21 cellular contexts compared by ENCODE assay signal in genomic region chr10:89915021-89915420, GRCh38.
"Had no signal": no experiment of that assay in that cellular context is flagged by ENCODE, and none has a peak within 500 bp of the region (broad histone marks: within the 10 kb centered on the region; RNA-seq: fewer than 3 reads in every experiment).

No MANE protein-coding gene starts in this region.

- H3K27ac ChIP-seq: colonic mucosa, esophagus squamous epithelium, gastroesophageal sphincter, left ventricle myocardium inferior, neutrophil, right atrium auricular region, sigmoid colon, skin epidermis had no signal

- H3K4me1 ChIP-seq: colonic mucosa, esophagus squamous epithelium, gastroesophageal sphincter, left ventricle myocardium inferior, right atrium auricular region, sigmoid colon had no signal

- H3K9me3 ChIP-seq: colonic mucosa, esophagus squamous epithelium, gastroesophageal sphincter, left ventricle myocardium inferior, neutrophil, right atrium auricular region, sigmoid colon had no signal

- H3K36me3 ChIP-seq: colonic mucosa, esophagus squamous epithelium, gastroesophageal sphincter, left ventricle myocardium inferior, neutrophil, right atrium auricular region, sigmoid colon had no signal

- H3K27me3 ChIP-seq: colonic mucosa, esophagus squamous epithelium, neutrophil, right atrium auricular region, sigmoid colon had no signal

- ATAC-seq: gastroesophageal sphincter; left cardiac atrium; naive thymus-derived CD4-positive, alpha-beta T cell had no signal

- H3K4me3 ChIP-seq: colonic mucosa, esophagus squamous epithelium, gastroesophageal sphincter, left ventricle myocardium inferior, lung, right atrium auricular region, sigmoid colon, skin epidermis had no signal

- DNase-seq: colonic mucosa; dermis blood vessel endothelial cell; esophagus squamous epithelium; foreskin fibroblast; glutamatergic neuron; islet precursor cell; left cardiac atrium; left ventricle myocardium inferior; mesendoderm; naive thymus-derived CD4-positive, alpha-beta T cell; nephron progenitor cell; posterior cingulate gyrus; sigmoid colon; stimulated activated CD4-positive, alpha-beta T cell treated with anti-CD3 and anti-CD28 coated beads, Interleukin-2, amount 100 ng/mL, for 48 hours; stimulated activated naive CD4-positive, alpha-beta T cell treated with Interleukin-2 at 50 U/mL for 16 hours; trophoblast cell had no signal
